Comparison of ENCODE assay signal across 28 cellular contexts in genomic region chr20:34808583-34808982, GRCh38.
"Had no signal": no experiment of that assay in that cellular context is flagged by ENCODE, and none has a peak within 500 bp of the region (broad histone marks: within the 10 kb centered on the region; RNA-seq: fewer than 3 reads in every experiment).

No MANE protein-coding gene starts in this region.

- H3K27ac ChIP-seq: neural progenitor cell, ovary, parathyroid adenoma, psoas muscle, skin epidermis, stomach, thoracic aorta, thyroid gland, tibial nerve, upper lobe of left lung, vagina had no signal

- H3K9ac ChIP-seq: neural progenitor cell, parathyroid adenoma had no signal

- H3K4me3 Mint-ChIP-seq: natural killer cell; nephron; neural progenitor cell; stimulated activated effector memory CD8-positive, alpha-beta T cell treated with anti-CD3 and anti-CD28 coated beads, Interleukin-12 subunit alpha, Interleukin-12 subunit beta, amount 100 ng/mL, for 72 hours; stimulated activated naive B cell treated with anti-CD40 and anti-IgM and Interleukin-4, amounts not matched to agents 10 μg/mL and 1 μg/mL and 100 μg/mL, for 72 hours; stimulated activated naive CD8-positive, alpha-beta T cell treated with anti-CD3 and anti-CD28 coated beads, Interleukin-15, Interleukin-2, amounts not matched to agents 100 ng/mL and 50 ng/mL, for 24 hours had no signal

- H3K36me3 ChIP-seq: neural progenitor cell, ovary, thoracic aorta, thyroid gland, tibial nerve, upper lobe of left lung, vagina had no signal

- FAIRE-seq: urothelium cell line had no signal

- H3K4me3 ChIP-seq: neural progenitor cell, ovary, psoas muscle, skin epidermis, stomach, thoracic aorta, thyroid gland, tibial nerve, upper lobe of left lung, vagina had no signal

- H3K4me2 ChIP-seq: neural progenitor cell had no signal

- ATAC-seq: natural killer cell; psoas muscle; right cardiac atrium; sciatic nerve; stimulated activated effector memory CD8-positive, alpha-beta T cell treated with anti-CD3 and anti-CD28 coated beads, Interleukin-12 subunit alpha, Interleukin-12 subunit beta, amount 100 ng/mL, for 72 hours; stimulated activated naive B cell treated with anti-CD40 and anti-IgM and Interleukin-4, amounts not matched to agents 10 μg/mL and 1 μg/mL and 100 μg/mL, for 72 hours had no signal

- H3K4me1 Mint-ChIP-seq: nephron, neural progenitor cell had no signal

- H2AFZ ChIP-seq: neural progenitor cell, parathyroid adenoma had no signal

- H3K27me3 ChIP-seq: neural progenitor cell, ovary, stomach, thyroid gland, tibial nerve, upper lobe of left lung, vagina had no signal

- H3K36me3 Mint-ChIP-seq: natural killer cell had no signal

- H3K27me3 Mint-ChIP-seq: progenitor cell of endocrine pancreas; stimulated activated naive B cell treated with anti-CD40 and anti-IgM and Interleukin-4, amounts not matched to agents 10 μg/mL and 1 μg/mL and 100 μg/mL, for 72 hours; stimulated activated naive CD8-positive, alpha-beta T cell treated with anti-CD3 and anti-CD28 coated beads, Interleukin-15, Interleukin-2, amounts not matched to agents 100 ng/mL and 50 ng/mL, for 24 hours had no signal

- H3K4me1 ChIP-seq: neural progenitor cell, parathyroid adenoma had no signal

- H3K27ac Mint-ChIP-seq: natural killer cell; nephron; neural progenitor cell; progenitor cell of endocrine pancreas; stimulated activated effector memory CD8-positive, alpha-beta T cell treated with anti-CD3 and anti-CD28 coated beads, Interleukin-12 subunit alpha, Interleukin-12 subunit beta, amount 100 ng/mL, for 72 hours; stimulated activated naive B cell treated with anti-CD40 and anti-IgM and Interleukin-4, amounts not matched to agents 10 μg/mL and 1 μg/mL and 100 μg/mL, for 72 hours; stimulated activated naive CD8-positive, alpha-beta T cell treated with anti-CD3 and anti-CD28 coated beads, Interleukin-15, Interleukin-2, amounts not matched to agents 100 ng/mL and 50 ng/mL, for 24 hours had no signal

- H3K9me3 ChIP-seq: ovary, psoas muscle, stomach, thoracic aorta, thyroid gland, tibial nerve, upper lobe of left lung, vagina had no signal

- DNase-seq: natural killer cell; occipital lobe; ovary; posterior cingulate gyrus; psoas muscle; right cardiac atrium; stimulated activated CD4-positive, alpha-beta T cell treated with anti-CD3 and anti-CD28 coated beads, Interleukin-15, amount 100 ng/mL, for 24 hours; stimulated activated CD4-positive, alpha-beta T cell treated with anti-CD3 and anti-CD28 coated beads, Interleukin-2, amount 100 ng/mL, for 24 hours; stimulated activated CD4-positive, alpha-beta T cell treated with anti-CD3 and anti-CD28 coated beads, Interleukin-2, amount 100 ng/mL, for 48 hours; stimulated activated CD4-positive, alpha-beta T cell treated with anti-CD3 and anti-CD28 coated beads, Interleukin-4, amount 100 ng/mL, for 24 hours; stimulated activated naive B cell treated with anti-CD40 and anti-IgM and Interleukin-4, amounts not matched to agents 10 μg/mL and 1 μg/mL and 100 μg/mL, for 72 hours; stimulated activated naive CD4-positive, alpha-beta T cell treated with Interleukin-2 at 50 U/mL for 16 hours; trophoblast cell; upper lobe of left lung had no signal

- H3K9me3 Mint-ChIP-seq: natural killer cell; nephron; stimulated activated effector memory CD8-positive, alpha-beta T cell treated with anti-CD3 and anti-CD28 coated beads, Interleukin-12 subunit alpha, Interleukin-12 subunit beta, amount 100 ng/mL, for 72 hours; stimulated activated naive B cell treated with anti-CD40 and anti-IgM and Interleukin-4, amounts not matched to agents 10 μg/mL and 1 μg/mL and 100 μg/mL, for 72 hours; stimulated activated naive CD8-positive, alpha-beta T cell treated with anti-CD3 and anti-CD28 coated beads, Interleukin-15, Interleukin-2, amounts not matched to agents 100 ng/mL and 50 ng/mL, for 24 hours had no signal
